In genomic region chr2:59237311-59237710, GRCh38 we compare ENCODE assay signal across 24 cellular contexts.
"Had no signal": no experiment of that assay in that cellular context is flagged by ENCODE, and none has a peak within 500 bp of the region (broad histone marks: within the 10 kb centered on the region; RNA-seq: fewer than 3 reads in every experiment).

No MANE protein-coding gene starts in this region.

- H3K36me3 Mint-ChIP-seq: activated naive CD8-positive, alpha-beta T cell; naive thymus-derived CD4-positive, alpha-beta T cell; stimulated activated effector memory CD8-positive, alpha-beta T cell treated with anti-CD3 and anti-CD28 coated beads, Interleukin-12 subunit alpha, Interleukin-12 subunit beta, amount 100 ng/mL, for 72 hours had no signal

- H3K9ac ChIP-seq: parathyroid adenoma had no signal

- H3K36me3 ChIP-seq: colonic mucosa, esophagus muscularis mucosa, left ventricle myocardium inferior, neutrophil, sigmoid colon, thoracic aorta had no signal

- H2AFZ ChIP-seq: parathyroid adenoma had no signal

- ATAC-seq: activated CD8-positive, alpha-beta T cell treated with anti-CD3 and anti-CD28 coated beads for 36 hours; activated T-cell treated with anti-CD3 and anti-CD28 coated beads, Interleukin-2, amount 50 U/mL, for 4 hours; body of pancreas; mucosa of descending colon; naive thymus-derived CD4-positive, alpha-beta T cell; stimulated activated effector memory CD8-positive, alpha-beta T cell treated with anti-CD3 and anti-CD28 coated beads, Interleukin-12 subunit alpha, Interleukin-12 subunit beta, amount 100 ng/mL, for 72 hours had no signal

- H3K9me3 ChIP-seq: body of pancreas, colonic mucosa, esophagus muscularis mucosa, left ventricle myocardium inferior, mucosa of descending colon, neutrophil, sigmoid colon, thoracic aorta had no signal

- H3K4me1 ChIP-seq: body of pancreas, colonic mucosa, esophagus muscularis mucosa, left ventricle myocardium inferior, parathyroid adenoma, sigmoid colon had no signal

- H3K27me3 ChIP-seq: body of pancreas, colonic mucosa, esophagus muscularis mucosa, neutrophil, sigmoid colon had no signal

- H3K4me1 Mint-ChIP-seq: naive thymus-derived CD4-positive, alpha-beta T cell; stimulated activated effector memory CD8-positive, alpha-beta T cell treated with anti-CD3 and anti-CD28 coated beads, Interleukin-12 subunit alpha, Interleukin-12 subunit beta, amount 100 ng/mL, for 72 hours had no signal

- DNase-seq: activated CD4-positive, alpha-beta T cell treated with anti-CD3 and anti-CD28 coated beads for 4 hours; activated CD8-positive, alpha-beta T cell treated with anti-CD3 and anti-CD28 coated beads for 36 hours; activated effector memory CD4-positive, alpha-beta T cell treated with Interleukin-2 at 50 U/mL for 16 hours; activated T-cell treated with anti-CD3 and anti-CD28 coated beads, Interleukin-2, amount 50 U/mL, for 4 hours; amygdala; body of pancreas; central memory CD4-positive, alpha-beta T cell; colonic mucosa; hippocampal formation; kidney; left ventricle myocardium inferior; mucosa of descending colon; naive thymus-derived CD4-positive, alpha-beta T cell; sigmoid colon; stimulated activated CD4-positive, alpha-beta T cell treated with anti-CD3 and anti-CD28 coated beads, Interleukin-12 subunit alpha, Interleukin-12 subunit beta, amount 100 ng/mL, for 4 hours; stimulated activated CD4-positive, alpha-beta T cell treated with anti-CD3 and anti-CD28 coated beads, Interleukin-2, amount 100 ng/mL, for 24 hours; T1000 had no signal

- H3K4me3 Mint-ChIP-seq: activated CD8-positive, alpha-beta T cell treated with anti-CD3 and anti-CD28 coated beads for 36 hours; activated naive CD8-positive, alpha-beta T cell; activated T-cell treated with anti-CD3 and anti-CD28 coated beads, Interleukin-2, amount 50 U/mL, for 4 hours; naive thymus-derived CD4-positive, alpha-beta T cell; stimulated activated effector memory CD8-positive, alpha-beta T cell treated with anti-CD3 and anti-CD28 coated beads, Interleukin-12 subunit alpha, Interleukin-12 subunit beta, amount 100 ng/mL, for 72 hours had no signal

- H3K9me3 Mint-ChIP-seq: activated CD8-positive, alpha-beta T cell treated with anti-CD3 and anti-CD28 coated beads for 36 hours; activated T-cell treated with anti-CD3 and anti-CD28 coated beads, Interleukin-2, amount 50 U/mL, for 4 hours had no signal

- H3K4me3 ChIP-seq: body of pancreas, colonic mucosa, esophagus muscularis mucosa, left ventricle myocardium inferior, mucosa of descending colon, sigmoid colon, thoracic aorta had no signal

- H3K79me2 ChIP-seq: parathyroid adenoma had no signal

- H3K27ac Mint-ChIP-seq: activated CD8-positive, alpha-beta T cell treated with anti-CD3 and anti-CD28 coated beads for 36 hours; activated naive CD8-positive, alpha-beta T cell; naive thymus-derived CD4-positive, alpha-beta T cell; stimulated activated effector memory CD8-positive, alpha-beta T cell treated with anti-CD3 and anti-CD28 coated beads, Interleukin-12 subunit alpha, Interleukin-12 subunit beta, amount 100 ng/mL, for 72 hours had no signal

- H3K27me3 Mint-ChIP-seq: activated naive CD8-positive, alpha-beta T cell had no signal

- H3K27ac ChIP-seq: body of pancreas, colonic mucosa, esophagus muscularis mucosa, left ventricle myocardium inferior, neutrophil, parathyroid adenoma, sigmoid colon, thoracic aorta, VCaP had no signal
